ENCODE assay signal across 20 cellular contexts in genomic region chr15:62644874-62645755, GRCh38.
DNase-seq lines count a peak whose midpoint lies in the region; ATAC-seq, FAIRE-seq and TF ChIP-seq lines count a peak whose summit lies in the region.
"Had no signal": no experiment of that assay in that cellular context is flagged by ENCODE, and none has a peak within 500 bp of the region (broad histone marks: within the 10 kb centered on the region; RNA-seq: fewer than 3 reads in every experiment).

No MANE protein-coding gene starts in this region.

- H3K36me3 Mint-ChIP-seq in progenitor cell of endocrine pancreas (ENCODE audit: insufficient read depth): peaks cover 3% of the 10 kb centered on the region

- no peaks in the 10 kb centered on the region for H3K9me3 ChIP-seq in GM23248 (ENCODE audit: low read depth)
- no peaks in the 10 kb centered on the region for H3K9me3 ChIP-seq in aorta (ENCODE audit: control insufficient read depth, low read length)
- H3K9me3 ChIP-seq: MG63, neutrophil, Peyer's patch had no signal

- H3K4me3 ChIP-seq in GM23248: no peak overlapping the region
- H3K4me3 ChIP-seq in aorta (ENCODE audit: low read length in 2 of 2): no peak overlapping the region
- H3K4me3 ChIP-seq: MG63, Peyer's patch had no signal

- peaks cover 3% of the 10 kb centered on the region for H3K9me3 Mint-ChIP-seq in progenitor cell of endocrine pancreas (ENCODE audit: low read depth)
- H3K9me3 Mint-ChIP-seq: activated naive CD8-positive, alpha-beta T cell treated with anti-CD3 and anti-CD28 coated beads, Interleukin-2, amount 50 U/mL, for 24 hours; activated T-cell treated with anti-CD3 and anti-CD28 coated beads, Interleukin-2, amount 50 U/mL, for 72 hours had no signal

- DNase-seq in GM23248 (peak; percentile 55), NCI-H526 treated with DMSO at 0.1 percent for 48 hours (lab: John Stamatoyannopoulos, UW) (peak; percentile 45), fibroblast of peridontal ligament (ENCODE audit: extremely low read depth) (peak; percentile 45), progenitor cell of endocrine pancreas (ENCODE audit: low spot score, unreplicated experiment) (no peak), GM19239 (ENCODE audit: insufficient read length, low spot score) (no peak), aorta (no peak)
- DNase-seq: activated CD8-positive, alpha-beta T cell treated with anti-CD3 and anti-CD28 coated beads, Interleukin-2, amount 10 ng/mL, durations not matched to agents 7 days and 5 days; activated naive CD8-positive, alpha-beta T cell treated with anti-CD3 and anti-CD28 coated beads, Interleukin-2, amount 50 U/mL, for 24 hours; activated T-cell treated with anti-CD3 and anti-CD28 coated beads, Interleukin-2, amount 50 U/mL, for 72 hours; mammary epithelial cell; MG63; NCI-H2029 treated with DMSO at 0.1 percent for 48 hours; NCI-H774; Peyer's patch; stimulated activated CD4-positive, alpha-beta T cell treated with anti-CD3 and anti-CD28 coated beads, Interleukin-4, amount 100 ng/mL, for 4 hours had no signal

- H3F3A ChIP-seq in GM23248 (ENCODE audit: insufficient read depth): no peaks in the 10 kb centered on the region

- in situ Hi-C loops in GM23248 (cut with MboI): no loop called here

- H3K4me1 ChIP-seq in GM23248 (ENCODE audit: insufficient read depth): peaks cover 14% of the 10 kb centered on the region; the same call in 1 of the 2 replicates
- H3K4me1 ChIP-seq in aorta (ENCODE audit: control insufficient read depth in 1 of 2, insufficient read depth in 2 of 2, low read length in 2 of 2): peaks cover 0 to 2% of the 10 kb centered on the region in 2 donors
- H3K4me1 ChIP-seq: Peyer's patch had no signal

- H2AFZ ChIP-seq in GM23248: no peak overlapping the region

- no peaks in the 10 kb centered on the region for H3K36me3 ChIP-seq in GM23248 (ENCODE audit: low read depth)
- H3K36me3 ChIP-seq in aorta (ENCODE audit: control insufficient read depth in 1 of 2, insufficient read depth in 2 of 2, low read length in 1 of 2): peaks cover 0 to 1% of the 10 kb centered on the region in 2 donors
- H3K36me3 ChIP-seq: neutrophil had no signal

- no peak for ATAC-seq in aorta (ENCODE audit: low FRiP score)
- no peak for ATAC-seq in GM19324 (IDR thresholded peaks at IDR 0.05; ENCODE audit: low FRiP score, unreplicated experiment)
- no peak for ATAC-seq in GM18498 (IDR thresholded peaks at IDR 0.05; ENCODE audit: unreplicated experiment)
- ATAC-seq: activated CD8-positive, alpha-beta T cell treated with anti-CD3 and anti-CD28 coated beads, Interleukin-2, amount 10 ng/mL, durations not matched to agents 7 days and 5 days; activated naive CD8-positive, alpha-beta T cell treated with anti-CD3 and anti-CD28 coated beads, Interleukin-2, amount 50 U/mL, for 24 hours; activated T-cell treated with anti-CD3 and anti-CD28 coated beads, Interleukin-2, amount 50 U/mL, for 72 hours had no signal

- H3K27me3 Mint-ChIP-seq in progenitor cell of endocrine pancreas: peaks cover 4% of the 10 kb centered on the region
- H3K27me3 Mint-ChIP-seq: activated naive CD8-positive, alpha-beta T cell treated with anti-CD3 and anti-CD28 coated beads, Interleukin-2, amount 50 U/mL, for 24 hours had no signal

- no peak overlapping the region for H3K4me2 ChIP-seq in GM23248 (ENCODE audit: unreplicated experiment)

- peaks cover 5% of the 10 kb centered on the region for H3K4me1 Mint-ChIP-seq in progenitor cell of endocrine pancreas (ENCODE audit: low read depth)

- H3K9ac ChIP-seq in GM23248: no peak overlapping the region

- 0 out of 2 replicates have a peak, but pooled peaks cover 3% of the 10 kb centered on the region for H3K79me2 ChIP-seq in GM23248 (ENCODE audit: insufficient read depth)

- no peak for FAIRE-seq in GM19239 (lab: Jason Lieb, UNC)
- FAIRE-seq: frontal cortex had no signal

- TF ChIP-seq CTCF in progenitor cell of endocrine pancreas (IDR thresholded peaks at IDR 0.05; ENCODE audit: unreplicated experiment): no peak

- H4K20me1 ChIP-seq in GM23248 (ENCODE audit: insufficient read depth): no peaks in the 10 kb centered on the region

- WGBS in GM23248 (ENCODE audit: low coverage in 1 of 2, low lambda C conversion rate in 2 of 2, missing lambda C conversion rate in 2 of 2), 2 experiments: 88 to 89% methylated on average over 15 of the region's 15 CpGs
- WGBS in aorta, 2 donors: 83 to 86% methylated on average over 15 of the region's 15 CpGs

- no peak overlapping the region for H3K4me3 Mint-ChIP-seq in progenitor cell of endocrine pancreas (ENCODE audit: low read depth)
- H3K4me3 Mint-ChIP-seq: activated CD8-positive, alpha-beta T cell treated with anti-CD3 and anti-CD28 coated beads, Interleukin-2, amount 10 ng/mL, durations not matched to agents 7 days and 5 days; activated naive CD8-positive, alpha-beta T cell treated with anti-CD3 and anti-CD28 coated beads, Interleukin-2, amount 50 U/mL, for 24 hours; activated T-cell treated with anti-CD3 and anti-CD28 coated beads, Interleukin-2, amount 50 U/mL, for 72 hours had no signal

- no peaks in the 10 kb centered on the region for H3K27me3 ChIP-seq in GM23248 (replicated peaks; ENCODE audit: insufficient read depth)
- H3K27me3 ChIP-seq in aorta (ENCODE audit: control insufficient read depth in 1 of 2, insufficient read depth in 2 of 2, low read length in 1 of 2): no peaks in the 10 kb centered on the region
- H3K27me3 ChIP-seq: MG63, Peyer's patch had no signal

- H3K9me2 ChIP-seq in GM23248 (ENCODE audit: insufficient read depth): no peaks in the 10 kb centered on the region

- H3K27ac Mint-ChIP-seq in progenitor cell of endocrine pancreas: peak overlapping the region; percentile 84
- H3K27ac Mint-ChIP-seq: activated CD8-positive, alpha-beta T cell treated with anti-CD3 and anti-CD28 coated beads, Interleukin-2, amount 10 ng/mL, durations not matched to agents 7 days and 5 days; activated naive CD8-positive, alpha-beta T cell treated with anti-CD3 and anti-CD28 coated beads, Interleukin-2, amount 50 U/mL, for 24 hours; activated T-cell treated with anti-CD3 and anti-CD28 coated beads, Interleukin-2, amount 50 U/mL, for 72 hours had no signal

- H3K27ac ChIP-seq in GM23248 (no peak overlapping the region), aorta (ENCODE audit: low read depth in 1 of 2, low read length in 2 of 2) (peak overlapping the region in 1 of 2 donors; percentile 38)
- H3K27ac ChIP-seq: neutrophil, Peyer's patch, VCaP had no signal

- intact Hi-C loops in aorta (cut with DNase I): loop anchor here in 1 of 2 donors (5.0 kb wide), 1 partner anchor 253 kb away; the partner anchor contains the start of gene TLN2

Comparison
In these comparisons a context has a peak if more than half of its experiments do, and no peak if none do; other contexts are left out.
1. DNase-seq: peak in GM23248 (single experiment), NCI-H526 treated with DMSO at 0.1 percent for 48 hours (single experiment) and fibroblast of peridontal ligament (single experiment); none in progenitor cell of endocrine pancreas (single experiment), GM19239 (single experiment) and aorta (0 of 2).